Comparison of ENCODE assay signal across 16 cellular contexts in genomic region chr15:38308797-38309196, GRCh38. TPM values are rescaled to one million over a fixed set of nuclear protein-coding genes. Genes with fewer than 3 reads are reported as not detected.
DNase-seq lines count a peak whose midpoint lies in the region; ATAC-seq and TF ChIP-seq lines count a peak whose summit lies in the region.
"Had no signal": no experiment of that assay in that cellular context is flagged by ENCODE, and none has a peak within 500 bp of the region (broad histone marks: within the 10 kb centered on the region; RNA-seq: fewer than 3 reads in every experiment).

No MANE protein-coding gene starts in this region.

- TF ChIP-seq CTCF in natural killer cell (IDR thresholded peaks at IDR 0.05) (no peak), RWPE1 (conservative IDR thresholded peaks at IDR 0.05; ENCODE audit: low read depth) (no peak)

- no peak for DNase-seq in natural killer cell treated with Interleukin-12 subunit alpha and Interleukin-12 subunit beta and Interleukin-15 and Interleukin-18, amount 100 ng/mL, for 72 hours (ENCODE audit: low spot score)
- DNase-seq in natural killer cell, result no peak
- peak; percentile 25 for DNase-seq in Jurkat, Clone E6-1 (ENCODE audit: low read depth, low spot score)
- DNase-seq in effector CD8-positive, alpha-beta T cell (lab: John Stamatoyannopoulos, UW), result no peak
- DNase-seq in RWPE1 (ENCODE audit: low spot score), result no peak
- DNase-seq in HPDE6-E6E7 (ENCODE audit: extremely low spot score), result no peak
- DNase-seq: activated naive CD4-positive, alpha-beta T cell treated with anti-CD3 and anti-CD28 coated beads, Interleukin-2, amount 50 U/mL, for 16 hours; DND-41; hypothalamus; IMR-90; NCI-H2029 treated with DMSO at 0.1 percent for 48 hours; NCI-H524 treated with DMSO at 0.1 percent for 48 hours; right lobe of liver; SJCRH30 had no signal

- peak overlapping the region; percentile 66 for H3K4me3 Mint-ChIP-seq in natural killer cell treated with Interleukin-12 subunit alpha and Interleukin-12 subunit beta and Interleukin-15 and Interleukin-18, amount 100 ng/mL, for 72 hours
- H3K4me3 Mint-ChIP-seq in natural killer cell, result no peak overlapping the region
- H3K4me3 Mint-ChIP-seq in stimulated activated memory B cell treated with anti-CD40 and anti-IgM and Interleukin-4, amounts not matched to agents 10 μg/mL and 1 μg/mL and 100 μg/mL, for 72 hours, result no peak overlapping the region

- no peak overlapping the region; the same call in 1 of the 2 replicates for H3K4me3 ChIP-seq in Jurkat, Clone E6-1 (ENCODE audit: low read length)
- H3K4me3 ChIP-seq: right lobe of liver, SJCRH30 had no signal

- H3K9me3 Mint-ChIP-seq in natural killer cell treated with Interleukin-12 subunit alpha and Interleukin-12 subunit beta and Interleukin-15 and Interleukin-18, amount 100 ng/mL, for 72 hours, result no peaks in the 10 kb centered on the region
- no peaks in the 10 kb centered on the region for H3K9me3 Mint-ChIP-seq in natural killer cell
- no peaks in the 10 kb centered on the region for H3K9me3 Mint-ChIP-seq in stimulated activated memory B cell treated with anti-CD40 and anti-IgM and Interleukin-4, amounts not matched to agents 10 μg/mL and 1 μg/mL and 100 μg/mL, for 72 hours

- H3K27me3 Mint-ChIP-seq in natural killer cell treated with Interleukin-12 subunit alpha and Interleukin-12 subunit beta and Interleukin-15 and Interleukin-18, amount 100 ng/mL, for 72 hours, result peaks cover 0 to 9% of the 10 kb centered on the region in 2 donors
- no peaks in the 10 kb centered on the region for H3K27me3 Mint-ChIP-seq in natural killer cell (ENCODE audit: low read depth in 2 of 2)
- H3K27me3 Mint-ChIP-seq in stimulated activated memory B cell treated with anti-CD40 and anti-IgM and Interleukin-4, amounts not matched to agents 10 μg/mL and 1 μg/mL and 100 μg/mL, for 72 hours, result no peaks in the 10 kb centered on the region

- peak overlapping the region in 1 of 2 donors; percentile 45 for H3K27ac Mint-ChIP-seq in natural killer cell treated with Interleukin-12 subunit alpha and Interleukin-12 subunit beta and Interleukin-15 and Interleukin-18, amount 100 ng/mL, for 72 hours
- no peak overlapping the region for H3K27ac Mint-ChIP-seq in natural killer cell
- no peak overlapping the region for H3K27ac Mint-ChIP-seq in stimulated activated memory B cell treated with anti-CD40 and anti-IgM and Interleukin-4, amounts not matched to agents 10 μg/mL and 1 μg/mL and 100 μg/mL, for 72 hours

- ATAC-seq in natural killer cell treated with Interleukin-12 subunit alpha and Interleukin-12 subunit beta and Interleukin-15 and Interleukin-18, amount 100 ng/mL, for 72 hours, result peak; percentile 59 to 81
- ATAC-seq in natural killer cell, result no peak
- ATAC-seq in GM21381 (IDR thresholded peaks at IDR 0.05; ENCODE audit: unreplicated experiment), result peak; percentile 69
- peak; percentile 24 for ATAC-seq in stimulated activated memory B cell treated with anti-CD40 and anti-IgM and Interleukin-4, amounts not matched to agents 10 μg/mL and 1 μg/mL and 100 μg/mL, for 72 hours
- ATAC-seq: right lobe of liver had no signal

- intact Hi-C loops in natural killer cell (cut with micrococcal nuclease), result loop anchor here (5.0 kb wide), 1 partner anchor 56 kb away; the partner anchor contains the start of gene SPRED1

- no peaks in the 10 kb centered on the region for H3K36me3 Mint-ChIP-seq in natural killer cell treated with Interleukin-12 subunit alpha and Interleukin-12 subunit beta and Interleukin-15 and Interleukin-18, amount 100 ng/mL, for 72 hours
- no peaks in the 10 kb centered on the region for H3K36me3 Mint-ChIP-seq in natural killer cell
- peaks cover 8% of the 10 kb centered on the region for H3K36me3 Mint-ChIP-seq in stimulated activated memory B cell treated with anti-CD40 and anti-IgM and Interleukin-4, amounts not matched to agents 10 μg/mL and 1 μg/mL and 100 μg/mL, for 72 hours

- peaks cover 16 to 24% of the 10 kb centered on the region in 2 donors for H3K4me1 Mint-ChIP-seq in natural killer cell treated with Interleukin-12 subunit alpha and Interleukin-12 subunit beta and Interleukin-15 and Interleukin-18, amount 100 ng/mL, for 72 hours (ENCODE audit: low read depth in 2 of 2)
- peaks cover 11 to 21% of the 10 kb centered on the region in 2 donors for H3K4me1 Mint-ChIP-seq in natural killer cell
- peaks cover 28% of the 10 kb centered on the region for H3K4me1 Mint-ChIP-seq in stimulated activated memory B cell treated with anti-CD40 and anti-IgM and Interleukin-4, amounts not matched to agents 10 μg/mL and 1 μg/mL and 100 μg/mL, for 72 hours

- CTCF ChIA-PET in RWPE1 (lab: Yijun Ruan, JAX), result no interaction called here

- no peak overlapping the region for H3K27ac ChIP-seq in RWPE1
- H3K27ac ChIP-seq: right lobe of liver, SJCRH30 had no signal

- POLR2A ChIA-PET in RWPE1 (lab: Yijun Ruan, JAX; ENCODE audit: low non-redundant PET), result no interaction called here

RNA-seq across cellular contexts. Expression of gene SPRED1, which starts 56.2 kb away (rescaled TPM):
- total RNA-seq in natural killer cell treated with Interleukin-12 subunit alpha and Interleukin-12 subunit beta and Interleukin-15 and Interleukin-18, amount 100 ng/mL, for 72 hours, result 1 to 10 TPM in 1 of 2 donors, under 1 TPM in 1; 0.89 to 1.1 TPM
- 1 to 10 TPM; 1.1 to 2.0 (median 1.5) TPM for total RNA-seq in natural killer cell
- 4.8 TPM for polyA plus RNA-seq in Jurkat, Clone E6-1 (2012; ENCODE audit: insufficient read depth, insufficient read length)

Comparison
In these comparisons a context has a peak if more than half of its experiments do, and no peak if none do; other contexts are left out.
1. ATAC-seq: peak in natural killer cell treated with Interleukin-12 subunit alpha and Interleukin-12 subunit beta and Interleukin-15 and Interleukin-18, amount 100 ng/mL, for 72 hours (2 of 2), GM21381 (single experiment) and stimulated activated memory B cell treated with anti-CD40 and anti-IgM and Interleukin-4, amounts not matched to agents 10 μg/mL and 1 μg/mL and 100 μg/mL, for 72 hours (single experiment); none in natural killer cell (0 of 3).